In genomic region chr10:117071293-117072050, GRCh38 we compare ENCODE assay signal across 25 cellular contexts.
"Had no signal": no experiment of that assay in that cellular context is flagged by ENCODE, and none has a peak within 500 bp of the region (broad histone marks: within the 10 kb centered on the region; RNA-seq: fewer than 3 reads in every experiment).

No MANE protein-coding gene starts in this region.

- H3K27ac Mint-ChIP-seq: activated CD4-positive, alpha-beta T cell treated with anti-CD3 and anti-CD28 coated beads, Interleukin-2, amount 10 ng/mL, durations not matched to agents 7 days and 5 days; activated naive CD4-positive, alpha-beta T cell treated with anti-CD3 and anti-CD28 coated beads, Interleukin-2, amount 50 U/mL, for 24 hours; effector memory CD8-positive, alpha-beta T cell; natural killer cell treated with Interleukin-12 subunit alpha and Interleukin-12 subunit beta and Interleukin-15 and Interleukin-18, amount 100 ng/mL, for 72 hours; stimulated activated naive CD8-positive, alpha-beta T cell treated with anti-CD3 and anti-CD28 coated beads, Interleukin-15, Interleukin-2, amounts not matched to agents 100 ng/mL and 50 ng/mL, for 24 hours had no signal

- H3K4me1 ChIP-seq: adrenal gland, esophagus squamous epithelium, foreskin keratinocyte, parathyroid adenoma, right lobe of liver, suprapubic skin, transverse colon had no signal

- DNase-seq: activated CD4-positive, alpha-beta T cell treated with anti-CD3 and anti-CD28 coated beads, Interleukin-2, amount 10 ng/mL, durations not matched to agents 7 days and 5 days; activated CD4-positive, CD25-positive, alpha-beta regulatory T cell; activated CD8-positive, alpha-beta memory T cell treated with anti-CD3 and anti-CD28 coated beads for 24 hours; activated CD8-positive, alpha-beta memory T cell treated with anti-CD3 and anti-CD28 coated beads, Interleukin-2, amount 50 U/mL, for 48 hours; activated effector memory CD4-positive, alpha-beta T cell treated with Interleukin-2 at 50 U/mL for 16 hours; activated T-cell treated with anti-CD3 and anti-CD28 coated beads, Interleukin-2, amount 50 U/mL, for 48 hours; adrenal gland; effector memory CD8-positive, alpha-beta T cell; esophagus squamous epithelium; foreskin keratinocyte; islet precursor cell; left colon; right lobe of liver; small intestine; stimulated activated CD4-positive, alpha-beta T cell treated with anti-CD3 and anti-CD28 coated beads, Interleukin-15, amount 100 ng/mL, for 24 hours; stimulated activated CD4-positive, alpha-beta T cell treated with anti-CD3 and anti-CD28 coated beads, Interleukin-2, amount 100 ng/mL, for 48 hours; T-helper 9 cell; transverse colon had no signal

- H3K4me3 ChIP-seq: adrenal gland, esophagus squamous epithelium, hepatocyte, lung, right lobe of liver, suprapubic skin, transverse colon had no signal

- H3K27me3 ChIP-seq: transverse colon had no signal

- H3K36me3 Mint-ChIP-seq: activated naive CD4-positive, alpha-beta T cell treated with anti-CD3 and anti-CD28 coated beads, Interleukin-2, amount 50 U/mL, for 24 hours; natural killer cell treated with Interleukin-12 subunit alpha and Interleukin-12 subunit beta and Interleukin-15 and Interleukin-18, amount 100 ng/mL, for 72 hours had no signal

- H3K9me3 Mint-ChIP-seq: activated CD4-positive, alpha-beta T cell treated with anti-CD3 and anti-CD28 coated beads, Interleukin-2, amount 10 ng/mL, durations not matched to agents 7 days and 5 days; activated naive CD4-positive, alpha-beta T cell treated with anti-CD3 and anti-CD28 coated beads, Interleukin-2, amount 50 U/mL, for 24 hours; effector memory CD8-positive, alpha-beta T cell; natural killer cell treated with Interleukin-12 subunit alpha and Interleukin-12 subunit beta and Interleukin-15 and Interleukin-18, amount 100 ng/mL, for 72 hours; stimulated activated naive CD8-positive, alpha-beta T cell treated with anti-CD3 and anti-CD28 coated beads, Interleukin-15, Interleukin-2, amounts not matched to agents 100 ng/mL and 50 ng/mL, for 24 hours had no signal

- H3K4me2 ChIP-seq: hepatocyte had no signal

- H3K4me3 Mint-ChIP-seq: activated CD4-positive, alpha-beta T cell treated with anti-CD3 and anti-CD28 coated beads, Interleukin-2, amount 10 ng/mL, durations not matched to agents 7 days and 5 days; activated naive CD4-positive, alpha-beta T cell treated with anti-CD3 and anti-CD28 coated beads, Interleukin-2, amount 50 U/mL, for 24 hours; effector memory CD8-positive, alpha-beta T cell; natural killer cell treated with Interleukin-12 subunit alpha and Interleukin-12 subunit beta and Interleukin-15 and Interleukin-18, amount 100 ng/mL, for 72 hours; stimulated activated naive CD8-positive, alpha-beta T cell treated with anti-CD3 and anti-CD28 coated beads, Interleukin-15, Interleukin-2, amounts not matched to agents 100 ng/mL and 50 ng/mL, for 24 hours had no signal

- H3K27ac ChIP-seq: adrenal gland, esophagus squamous epithelium, foreskin keratinocyte, hepatocyte, parathyroid adenoma, right lobe of liver, suprapubic skin, transverse colon had no signal

- H3K36me3 ChIP-seq: adrenal gland, esophagus squamous epithelium, right lobe of liver, suprapubic skin, transverse colon had no signal

- H3K9ac ChIP-seq: parathyroid adenoma had no signal

- H2AFZ ChIP-seq: hepatocyte, parathyroid adenoma had no signal

- H3K4me1 Mint-ChIP-seq: activated CD4-positive, alpha-beta T cell treated with anti-CD3 and anti-CD28 coated beads, Interleukin-2, amount 10 ng/mL, durations not matched to agents 7 days and 5 days; activated naive CD4-positive, alpha-beta T cell treated with anti-CD3 and anti-CD28 coated beads, Interleukin-2, amount 50 U/mL, for 24 hours had no signal

- H3K9me3 ChIP-seq: adrenal gland, esophagus squamous epithelium, right lobe of liver, suprapubic skin, transverse colon had no signal

- H3K27me3 Mint-ChIP-seq: effector memory CD8-positive, alpha-beta T cell had no signal

- H3K79me2 ChIP-seq: hepatocyte, parathyroid adenoma had no signal
